In the genomic region with DNA sequence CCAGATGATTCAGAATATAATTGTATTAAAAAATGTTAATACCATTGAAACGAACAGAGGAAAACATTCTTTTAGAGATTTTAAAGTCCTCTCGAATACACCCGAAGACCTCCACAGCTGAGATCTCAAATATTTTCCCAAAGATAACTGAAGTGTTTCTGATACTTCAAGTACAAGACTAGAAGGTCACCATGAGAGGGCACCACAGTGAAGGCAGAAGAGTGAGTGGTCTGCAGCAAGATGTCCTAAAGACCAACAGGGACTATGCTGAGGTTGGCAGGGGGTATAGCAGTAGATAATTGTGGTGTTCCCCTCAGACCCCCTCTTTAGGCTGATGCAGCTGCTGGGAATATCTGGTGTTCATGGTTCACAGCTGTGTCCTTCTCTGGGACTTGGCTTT, we compare ENCODE assay signal across 16 cellular contexts.
DNase-seq lines count a peak whose midpoint lies in the region; ATAC-seq and TF ChIP-seq lines count a peak whose summit lies in the region.
"Had no signal": no experiment of that assay in that cellular context is flagged by ENCODE, and none has a peak within 500 bp of the region (broad histone marks: within the 10 kb centered on the region; RNA-seq: fewer than 3 reads in every experiment).

No MANE protein-coding gene starts in this region.

- WGBS in tibial nerve, 2 donors = 87 to 91% methylated on average over 3 of the region's 3 CpGs

- H3K4me1 ChIP-seq in tibial nerve = no peaks in the 10 kb centered on the region

- TF ChIP-seq EP300 in tibial nerve (IDR thresholded peaks at IDR 0.05) = no peak

- POLR2A ChIA-PET in GM10248 (lab: Yijun Ruan, JAX) = no interaction called here

- DNase-seq in AML-193 (lab: John Stamatoyannopoulos, UW) (peak; percentile 23 to 39), RPMI7951 (ENCODE audit: low read depth) (peak; percentile 4), iPS-NIHi11 (ENCODE audit: low spot score) (peak; percentile 33), GM10248 (ENCODE audit: extremely low spot score) (no peak), NCI-H2196 treated with DMSO at 0.1 percent for 48 hours (lab: John Stamatoyannopoulos, UW; ENCODE audit: unreplicated experiment) (no peak), tibial nerve (ENCODE audit: low spot score in 2 of 2) (no peak)
- DNase-seq: activated CD4-positive, alpha-beta memory T cell treated with anti-CD3 and anti-CD28 coated beads for 36 hours; effector CD4-positive, alpha-beta T cell; GDM1; NCI-H1092 treated with DMSO at 0.1 percent for 48 hours; NCI-H524 treated with DMSO at 0.1 percent for 48 hours; RPMI8226; stimulated activated CD4-positive, alpha-beta T cell treated with anti-CD3 and anti-CD28 coated beads, Interleukin-4, amount 100 ng/mL, for 1 hour; stimulated activated naive B cell treated with anti-CD40 and anti-IgM and Interleukin-4, amounts not matched to agents 10 μg/mL and 1 μg/mL and 100 μg/mL, for 72 hours had no signal

- no peak overlapping the region for H3K27ac ChIP-seq in tibial nerve

- no peaks in the 10 kb centered on the region for H3K9me3 ChIP-seq in tibial nerve

- H3K27me3 ChIP-seq in tibial nerve = no peaks in the 10 kb centered on the region

- H3K4me3 ChIP-seq in GM12875 (ENCODE audit: low read depth, low read length) (no peak overlapping the region), tibial nerve (no peak overlapping the region)

- no peaks in the 10 kb centered on the region for H3K36me3 ChIP-seq in tibial nerve

- TF ChIP-seq POLR2A in tibial nerve (IDR thresholded peaks at IDR 0.05) = no peak

- CTCF ChIA-PET in GM10248 (lab: Yijun Ruan, JAX) = no interaction called here

- no peak for ATAC-seq in GM19395 (IDR thresholded peaks at IDR 0.05; ENCODE audit: unreplicated experiment)

- TF ChIP-seq CTCF in GM12875 (IDR thresholded peaks at IDR 0.05; ENCODE audit: borderline replicate concordance, insufficient read depth, low read depth, low read length) (peak; percentile 36; the same call in 1 of the 2 replicates), GM10248 (IDR thresholded peaks at IDR 0.05; ENCODE audit: control extremely low read depth, extremely low read depth, low read depth, missing control alignments) (no peak), tibial nerve (IDR thresholded peaks at IDR 0.05) (no peak)

Comparison
In these comparisons a context has a peak if more than half of its experiments do, and no peak if none do; other contexts are left out.
1. DNase-seq: peak in AML-193 (2 of 2), RPMI7951 (single experiment) and iPS-NIHi11 (single experiment); none in GM10248 (single experiment), NCI-H2196 treated with DMSO at 0.1 percent for 48 hours (single experiment) and tibial nerve (0 of 2).